In genomic region chr6:31958741-31959739, GRCh38 we compare ENCODE assay signal across 8 cellular contexts. TPM values are rescaled to one million over a fixed set of nuclear protein-coding genes. Genes with fewer than 3 reads are reported as not detected.
DNase-seq lines count a peak whose midpoint lies in the region; ATAC-seq and TF ChIP-seq lines count a peak whose summit lies in the region.

A gene with protein sequence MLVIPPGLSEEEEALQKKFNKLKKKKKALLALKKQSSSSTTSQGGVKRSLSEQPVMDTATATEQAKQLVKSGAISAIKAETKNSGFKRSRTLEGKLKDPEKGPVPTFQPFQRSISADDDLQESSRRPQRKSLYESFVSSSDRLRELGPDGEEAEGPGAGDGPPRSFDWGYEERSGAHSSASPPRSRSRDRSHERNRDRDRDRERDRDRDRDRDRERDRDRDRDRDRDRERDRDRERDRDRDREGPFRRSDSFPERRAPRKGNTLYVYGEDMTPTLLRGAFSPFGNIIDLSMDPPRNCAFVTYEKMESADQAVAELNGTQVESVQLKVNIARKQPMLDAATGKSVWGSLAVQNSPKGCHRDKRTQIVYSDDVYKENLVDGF (minus strand): TSS chr6:31958971. CDS start chr6:31958446, 525 bp downstream.
Gene SKIC2, plus strand, starts transcription at chr6:31959175. Its CDS starts 18 bp downstream, at chr6:31959193.

- no peaks in the 10 kb centered on the region for H3K27me3 ChIP-seq in ascending aorta
- no peaks in the 10 kb centered on the region for H3K27me3 ChIP-seq in right cardiac atrium (ENCODE audit: control insufficient read depth, insufficient read depth)
- H3K27me3 ChIP-seq in vagina: no peaks in the 10 kb centered on the region

- peak within 1 kb of the TSS; percentile 94 for H3K4me3 Mint-ChIP-seq in T-helper 2 cell treated with Interferon-gamma antibody and Interleukin-4, amounts not matched to agents 5 μg/mL and 100 μg/mL, for 36 hours

- H3K27me3 Mint-ChIP-seq in T-helper 2 cell treated with Interferon-gamma antibody and Interleukin-4, amounts not matched to agents 5 μg/mL and 100 μg/mL, for 36 hours (ENCODE audit: low read depth): no peaks in the 10 kb centered on the region

- intact Hi-C loops in ascending aorta (cut with DNase I): loop anchor here (1.0 to 5.0 kb wide), 4 partner anchors 13 to 292 kb away; partner anchors contain the start of genes CSNK2B, DXO, LY6G5B and PPT2
- intact Hi-C loops in right cardiac atrium (cut with DNase I): loop anchor here (5.0 to 10.0 kb wide), 4 partner anchors 54 to 274 kb away; partner anchors contain the start of genes ZBTB12 (in 3 of the 4), LY6G5C (in 2 of the 4) and EHMT2 (in 1 of the 4)
- intact Hi-C loops in vagina (cut with DNase I): loop anchor here (10.0 kb wide), 1 partner anchor 284 kb away; no protein-coding TSS in a partner anchor

- peak; percentile 95 for ATAC-seq in GM18502 (IDR thresholded peaks at IDR 0.05; ENCODE audit: poor library complexity, unreplicated experiment)
- ATAC-seq in HG02970 (IDR thresholded peaks at IDR 0.05; ENCODE audit: low FRiP score, unreplicated experiment): peak; percentile 92
- ATAC-seq in right cardiac atrium: peak; percentile 98 to 99

- peak within 1 kb of the TSS; percentile 78 to 96 for H3K4me3 ChIP-seq in ascending aorta
- peak within 1 kb of the TSS; percentile 73 for H3K4me3 ChIP-seq in right cardiac atrium (ENCODE audit: low read length)
- peak within 1 kb of the TSS; percentile 63 to 79 for H3K4me3 ChIP-seq in vagina

- peak in 1 of 2 donors; percentile 4 for TF ChIP-seq POLR2A in vagina (IDR thresholded peaks at IDR 0.05)

- no peak for TF ChIP-seq CTCF in ascending aorta (IDR thresholded peaks at IDR 0.05)
- no peak for TF ChIP-seq CTCF in vagina (IDR thresholded peaks at IDR 0.05)

- H3K4me1 Mint-ChIP-seq in T-helper 2 cell treated with Interferon-gamma antibody and Interleukin-4, amounts not matched to agents 5 μg/mL and 100 μg/mL, for 36 hours (ENCODE audit: low read depth): peaks cover 27% of the 10 kb centered on the region

- H3K36me3 ChIP-seq in ascending aorta: peaks cover 51 to 69% of the 10 kb centered on the region in 2 donors
- H3K36me3 ChIP-seq in vagina: peaks cover 0 to 61% of the 10 kb centered on the region in 2 donors

- H3K9me3 ChIP-seq in ascending aorta (no peaks in the 10 kb centered on the region), right cardiac atrium (ENCODE audit: control insufficient read depth, low read length) (no peaks in the 10 kb centered on the region), vagina (no peaks in the 10 kb centered on the region)

- peak; percentile 96 to 98 for DNase-seq in NCI-H1930 (lab: John Stamatoyannopoulos, UW)
- DNase-seq in T-helper 2 cell treated with Interferon-gamma antibody and Interleukin-4, amounts not matched to agents 5 μg/mL and 100 μg/mL, for 36 hours (ENCODE audit: low spot score): peak; percentile 99
- DNase-seq in ascending aorta (ENCODE audit: low spot score in 2 of 2): peak; percentile 92 to 99
- peak; percentile 99 for DNase-seq in right cardiac atrium
- peak; percentile 99 for DNase-seq in putamen (ENCODE audit: low spot score)
- DNase-seq in vagina (ENCODE audit: extremely low spot score in 2 of 2): peak in 1 of 2 donors; percentile 98

- H3K27ac Mint-ChIP-seq in T-helper 2 cell treated with Interferon-gamma antibody and Interleukin-4, amounts not matched to agents 5 μg/mL and 100 μg/mL, for 36 hours: peak within 1 kb of the TSS; percentile 97

- H3K27ac ChIP-seq in ascending aorta (peak within 1 kb of the TSS; percentile 85 to 88), right cardiac atrium (ENCODE audit: low read length) (peak within 1 kb of the TSS; percentile 67), vagina (peak within 1 kb of the TSS; percentile 77)

- H3K36me3 Mint-ChIP-seq in T-helper 2 cell treated with Interferon-gamma antibody and Interleukin-4, amounts not matched to agents 5 μg/mL and 100 μg/mL, for 36 hours (ENCODE audit: low read depth): peaks cover 62% of the 10 kb centered on the region

- H3K4me1 ChIP-seq in ascending aorta (peaks cover 3 to 23% of the 10 kb centered on the region in 2 donors), right cardiac atrium (ENCODE audit: control insufficient read depth, insufficient read depth, low read length) (no peaks in the 10 kb centered on the region), vagina (peaks cover 25% of the 10 kb centered on the region)

- under 1% methylated on average over 59 of the region's 59 CpGs for WGBS in right cardiac atrium

- H3K9me3 Mint-ChIP-seq in T-helper 2 cell treated with Interferon-gamma antibody and Interleukin-4, amounts not matched to agents 5 μg/mL and 100 μg/mL, for 36 hours: no peaks in the 10 kb centered on the region

RNA-seq across cellular contexts. Expression of the first gene that starts in this region (rescaled TPM):
- total RNA-seq in ascending aorta (208 TPM), right cardiac atrium (10 to 100 TPM; 49.2 to 53.1 (median 50.9) TPM), vagina (100 TPM)
- polyA plus RNA-seq in right cardiac atrium: 45.8 TPM

RNA-seq across cellular contexts. Expression of gene SKIC2, which starts in this region (rescaled TPM):
- 77.4 TPM for total RNA-seq in ascending aorta
- 10 to 100 TPM; 36.5 to 43.1 (median 37.0) TPM for total RNA-seq in right cardiac atrium
- polyA plus RNA-seq in right cardiac atrium: 28.9 TPM
- total RNA-seq in vagina: 35.4 TPM
